Comparison of ENCODE assay signal across 19 cellular contexts in the genomic region with DNA sequence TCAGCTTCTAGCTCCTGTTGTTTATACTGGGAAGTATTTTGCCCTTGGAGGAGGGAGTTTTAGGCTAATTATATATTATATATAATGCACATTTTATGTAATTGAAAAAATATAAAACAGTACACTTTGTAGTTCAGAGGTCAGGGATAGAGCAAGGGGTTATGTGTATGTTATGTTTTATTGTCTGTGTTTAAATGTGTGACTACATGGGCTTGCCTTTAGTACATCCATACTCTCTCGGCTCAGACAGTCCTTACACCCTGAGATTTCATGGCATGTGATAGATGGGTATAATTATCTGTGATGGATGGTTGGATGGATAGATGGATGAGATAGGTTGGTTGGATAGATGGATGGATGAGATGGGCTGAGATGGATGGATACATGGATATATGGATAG. TPM values are rescaled to one million over a fixed set of nuclear protein-coding genes. Genes with fewer than 3 reads are reported as not detected.
DNase-seq lines count a peak whose midpoint lies in the region; ATAC-seq, FAIRE-seq and TF ChIP-seq lines count a peak whose summit lies in the region.
"Had no signal": no experiment of that assay in that cellular context is flagged by ENCODE, and none has a peak within 500 bp of the region (broad histone marks: within the 10 kb centered on the region; RNA-seq: fewer than 3 reads in every experiment).

No MANE protein-coding gene starts in this region.

- H3K4me3 ChIP-seq in heart left ventricle, result no peak overlapping the region
- H3K4me3 ChIP-seq in gastroesophageal sphincter, result no peak overlapping the region
- H3K4me3 ChIP-seq in HAP-1, result no peak overlapping the region
- H3K4me3 ChIP-seq: GM23338, SJCRH30 had no signal

- H3K9me3 ChIP-seq in heart left ventricle (no peaks in the 10 kb centered on the region), gastroesophageal sphincter (no peaks in the 10 kb centered on the region), HAP-1 (no peaks in the 10 kb centered on the region)
- H3K9me3 ChIP-seq: SJCRH30 had no signal

- TF ChIP-seq EP300 in gastroesophageal sphincter (IDR thresholded peaks at IDR 0.05), result no peak

- FAIRE-seq in urothelium cell line (lab: Jason Lieb, UNC), result peak; percentile 53
- FAIRE-seq: A204.1 had no signal

- intact Hi-C loops in heart left ventricle (cut with DNase I), result no loop called here
- intact Hi-C loops in Right ventricle myocardium superior (cut with DNase I), result no loop called here

- no peak for DNase-seq in heart left ventricle
- DNase-seq in Right ventricle myocardium superior, result no peak
- DNase-seq in urothelium cell line (ENCODE audit: low spot score), result no peak
- DNase-seq in activated CD4-positive, alpha-beta T cell treated with anti-CD3 and anti-CD28 coated beads for 1 hour, result no peak
- DNase-seq in HAP-1 (ENCODE audit: low spot score in 2 of 2), result no peak
- DNase-seq: COR-L47; Kasumi-1; NCI-H1436; NCI-H2029 treated with DMSO at 0.1 percent for 48 hours; NCI-H524 treated with DMSO at 0.1 percent for 48 hours; NK-92 treated with Interleukin-12 subunit alpha and Interleukin-12 subunit beta, amount 100 ng/mL, for 24 hours; OCI-M1; RPMI8226; SJCRH30 had no signal

- no peaks in the 10 kb centered on the region for H3K36me3 ChIP-seq in heart left ventricle
- no peaks in the 10 kb centered on the region for H3K36me3 ChIP-seq in gastroesophageal sphincter
- H3K36me3 ChIP-seq in HAP-1 (replicated peaks), result no peaks in the 10 kb centered on the region
- H3K36me3 ChIP-seq: SJCRH30 had no signal

- peaks cover 0 to 63% (median 31%) of the 10 kb centered on the region in 12 donors for H3K4me1 ChIP-seq in heart left ventricle
- no peaks in the 10 kb centered on the region for H3K4me1 ChIP-seq in gastroesophageal sphincter
- H3K4me1 ChIP-seq in HAP-1, result no peaks in the 10 kb centered on the region
- H3K4me1 ChIP-seq: SJCRH30 had no signal

- H3K27me3 ChIP-seq in heart left ventricle (no peaks in the 10 kb centered on the region), gastroesophageal sphincter (no peaks in the 10 kb centered on the region), HAP-1 (ENCODE audit: low read depth) (no peaks in the 10 kb centered on the region)
- H3K27me3 ChIP-seq: SJCRH30 had no signal

- ATAC-seq in heart left ventricle (no peak), Right ventricle myocardium superior (ENCODE audit: poor library complexity) (no peak), GM19351 (IDR thresholded peaks at IDR 0.05; ENCODE audit: unreplicated experiment) (peak; percentile 5), HG03108 (IDR thresholded peaks at IDR 0.05; ENCODE audit: unreplicated experiment) (peak; percentile 4), gastroesophageal sphincter (no peak)
- ATAC-seq: GM23338 had no signal

- no peak for TF ChIP-seq CTCF in heart left ventricle (IDR thresholded peaks at IDR 0.05)
- no peak for TF ChIP-seq CTCF in gastroesophageal sphincter (IDR thresholded peaks at IDR 0.05)

- WGBS in heart left ventricle, 4 donors, result 87 to 94% (median 91%) methylated on average over 1 of the region's 1 CpG
- 69 to 88% methylated on average over 1 of the region's 1 CpG for WGBS in gastroesophageal sphincter (ENCODE audit: low coverage in 1 of 2), 2 donors

- H3K27ac ChIP-seq in heart left ventricle (peak overlapping the region in 11 of 12 donors; percentile 8 to 77 (median 57)), gastroesophageal sphincter (no peak overlapping the region)
- H3K27ac ChIP-seq: SJCRH30 had no signal

- TF ChIP-seq POLR2A in heart left ventricle (IDR thresholded peaks at IDR 0.05) (no peak), gastroesophageal sphincter (IDR thresholded peaks at IDR 0.05) (no peak)

- in situ Hi-C loops in HAP-1 (cut with MboI; ENCODE audit: low sequenced_read_pairs), result no loop called here

RNA-seq across cellular contexts. Expression of a gene that starts 17.4 kb away (rescaled TPM):
- total RNA-seq in heart left ventricle (10 to 100 TPM; 35.3 to 91.1 (median 64.5) TPM), Right ventricle myocardium superior (34.1 TPM), gastroesophageal sphincter (10 to 100 TPM in 1 of 4 donors, 1 to 10 TPM in 3; 4.4 to 21.2 (median 7.4) TPM)
- 10 to 100 TPM; 37.3 to 95.9 TPM for polyA plus RNA-seq in heart left ventricle

Comparison
In these comparisons a context has a peak if more than half of its experiments do, and no peak if none do; other contexts are left out.
1. ATAC-seq: peak in GM19351 (single experiment) and HG03108 (single experiment); none in heart left ventricle (0 of 4), Right ventricle myocardium superior (single experiment) and gastroesophageal sphincter (single experiment).
2. H3K27ac ChIP-seq: peak in heart left ventricle (11 of 12); none in gastroesophageal sphincter (0 of 4).